Comparison of ENCODE assay signal across 9 cellular contexts in the genomic region with DNA sequence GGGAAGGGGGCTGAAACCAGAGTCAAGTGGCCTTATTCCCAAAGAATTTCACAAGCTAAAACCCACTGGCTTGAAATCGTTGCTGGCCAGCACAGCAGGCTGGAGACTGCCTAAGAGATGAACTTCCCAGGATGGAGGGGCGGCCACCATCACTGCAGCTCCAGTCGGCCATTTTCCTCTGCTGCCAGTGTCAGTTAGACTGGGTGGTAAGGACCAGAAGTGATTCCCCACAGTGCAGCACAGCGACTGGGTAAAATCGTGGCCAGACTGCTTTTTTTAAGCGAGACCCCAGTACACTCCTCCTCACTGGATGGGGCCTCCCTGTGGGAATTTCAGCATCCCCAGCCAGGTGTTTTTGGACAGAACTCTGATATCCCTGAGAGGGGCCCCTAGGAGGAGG.
"Had no signal": no experiment of that assay in that cellular context is flagged by ENCODE, and none has a peak within 500 bp of the region (broad histone marks: within the 10 kb centered on the region; RNA-seq: fewer than 3 reads in every experiment).

No MANE protein-coding gene starts in this region.

- H3K27ac ChIP-seq: GM23248 had no signal

- H3K9ac ChIP-seq: GM23248 had no signal

- H3K4me1 Mint-ChIP-seq: GM23338, H9 had no signal

- H3K4me2 ChIP-seq: GM23338 had no signal

- H3K36me3 ChIP-seq: HAP-1 had no signal

- H3K9me3 ChIP-seq: HAP-1 had no signal

- DNase-seq: GM23248, GOT3, H7, H9, HCEC 1CT, HFFc6 had no signal

- ATAC-seq: GM23338, HCT116 had no signal

- H3K4me3 Mint-ChIP-seq: GM23338, H9, HFFc6 had no signal

- H3K4me1 ChIP-seq: HAP-1 had no signal

- H3K27ac Mint-ChIP-seq: GM23338, H9, HFFc6 had no signal

- H3K4me3 ChIP-seq: GM23248, GM23338, HAP-1 had no signal

- H2AFZ ChIP-seq: GM23248, GM23338 had no signal
